In genomic region chr16:54246454-54246821, GRCh38 we compare ENCODE assay signal across 25 cellular contexts. TPM values are rescaled to one million over a fixed set of nuclear protein-coding genes. Genes with fewer than 3 reads are reported as not detected.
"Had no signal": no experiment of that assay in that cellular context is flagged by ENCODE, and none has a peak within 500 bp of the region (broad histone marks: within the 10 kb centered on the region; RNA-seq: fewer than 3 reads in every experiment).

No MANE protein-coding gene starts in this region.

- H3K4me3 Mint-ChIP-seq: immature natural killer cell; naive thymus-derived CD8-positive, alpha-beta T cell; neural crest cell; stimulated activated memory B cell treated with anti-CD40 and anti-IgM and Interleukin-4, amounts not matched to agents 10 μg/mL and 1 μg/mL and 100 μg/mL, for 72 hours; stimulated activated naive CD8-positive, alpha-beta T cell treated with anti-CD3 and anti-CD28 coated beads, Interleukin-15, amount 100 ng/mL, for 72 hours; type B pancreatic cell had no signal

- H3K4me3 ChIP-seq: left lung, lower lobe of right lung, psoas muscle, sigmoid colon, spleen, tibial nerve, vagina had no signal

- H3K4me1 ChIP-seq: left lung, lower lobe of right lung, parathyroid adenoma, psoas muscle, sigmoid colon, spleen, tibial nerve, vagina had no signal

- H3K79me2 ChIP-seq: parathyroid adenoma had no signal

- H2AFZ ChIP-seq: parathyroid adenoma had no signal

- H3K36me3 Mint-ChIP-seq: immature natural killer cell; stimulated activated memory B cell treated with anti-CD40 and anti-IgM and Interleukin-4, amounts not matched to agents 10 μg/mL and 1 μg/mL and 100 μg/mL, for 72 hours; type B pancreatic cell had no signal

- ATAC-seq: left lung; lower lobe of right lung; naive thymus-derived CD8-positive, alpha-beta T cell; psoas muscle; stimulated activated memory B cell treated with anti-CD40 and anti-IgM and Interleukin-4, amounts not matched to agents 10 μg/mL and 1 μg/mL and 100 μg/mL, for 72 hours; stimulated activated naive CD8-positive, alpha-beta T cell treated with anti-CD3 and anti-CD28 coated beads, Interleukin-15, amount 100 ng/mL, for 72 hours had no signal

- H3K27ac Mint-ChIP-seq: naive thymus-derived CD8-positive, alpha-beta T cell; nephron; stimulated activated memory B cell treated with anti-CD40 and anti-IgM and Interleukin-4, amounts not matched to agents 10 μg/mL and 1 μg/mL and 100 μg/mL, for 72 hours; stimulated activated naive CD8-positive, alpha-beta T cell treated with anti-CD3 and anti-CD28 coated beads, Interleukin-15, amount 100 ng/mL, for 72 hours; type B pancreatic cell had no signal

- H3K4me1 Mint-ChIP-seq: immature natural killer cell; stimulated activated memory B cell treated with anti-CD40 and anti-IgM and Interleukin-4, amounts not matched to agents 10 μg/mL and 1 μg/mL and 100 μg/mL, for 72 hours; stimulated activated naive CD8-positive, alpha-beta T cell treated with anti-CD3 and anti-CD28 coated beads, Interleukin-15, amount 100 ng/mL, for 72 hours had no signal

- H3K36me3 ChIP-seq: left lung, lower lobe of right lung, neutrophil, sigmoid colon, spleen, tibial nerve, vagina had no signal

- H3K27me3 ChIP-seq: neutrophil, tibial nerve, vagina had no signal

- H3K27ac ChIP-seq: left lung, lower lobe of right lung, neutrophil, parathyroid adenoma, psoas muscle, sigmoid colon, spleen, tibial nerve, vagina had no signal

- H3K9me3 ChIP-seq: left lung, lower lobe of right lung, neutrophil, psoas muscle, sigmoid colon, spleen, vagina had no signal

- DNase-seq: hypothalamus; immature natural killer cell; left lung; lower lobe of right lung; mammary epithelial cell; mesenchymal stem cell; naive thymus-derived CD8-positive, alpha-beta T cell; occipital lobe; psoas muscle; sigmoid colon; small intestine; spleen; stimulated activated CD4-positive, alpha-beta T cell treated with anti-CD3 and anti-CD28 coated beads, Interleukin-4, amount 100 ng/mL, for 24 hours; stimulated activated naive CD4-positive, alpha-beta T cell treated with Interleukin-2 at 50 U/mL for 16 hours; stimulated activated naive CD8-positive, alpha-beta T cell treated with anti-CD3 and anti-CD28 coated beads, Interleukin-15, amount 100 ng/mL, for 72 hours; substantia nigra had no signal

RNA-seq across cellular contexts. Expression of gene IRX3, which starts 40.1 kb away (rescaled TPM):
- total RNA-seq: naive thymus-derived CD8-positive, alpha-beta T cell; occipital lobe; temporal lobe had no signal
- polyA plus RNA-seq: immature natural killer cell; naive thymus-derived CD8-positive, alpha-beta T cell had no signal
